Comparison of ENCODE assay signal across 23 cellular contexts in genomic region chr1:93601686-93602085, GRCh38.
"Had no signal": no experiment of that assay in that cellular context is flagged by ENCODE, and none has a peak within 500 bp of the region (broad histone marks: within the 10 kb centered on the region; RNA-seq: fewer than 3 reads in every experiment).

No MANE protein-coding gene starts in this region.

- H3K4me3 ChIP-seq: dorsolateral prefrontal cortex, esophagus squamous epithelium, left lung, suprapubic skin, transverse colon, uterus had no signal

- H3K4me3 Mint-ChIP-seq: activated naive CD8-positive, alpha-beta T cell treated with anti-CD3 and anti-CD28 coated beads for 36 hours; activated T-cell treated with anti-CD3 and anti-CD28 coated beads, Interleukin-2, amount 50 U/mL, for 4 hours; effector memory CD8-positive, alpha-beta T cell; immature natural killer cell; natural killer cell; stimulated activated naive CD8-positive, alpha-beta T cell treated with anti-CD3 and anti-CD28 coated beads, Interleukin-15, Interleukin-2, amounts not matched to agents 100 ng/mL and 50 ng/mL, for 24 hours; WTC11 had no signal

- ATAC-seq: activated T-cell treated with anti-CD3 and anti-CD28 coated beads, Interleukin-2, amount 50 U/mL, for 4 hours; effector memory CD8-positive, alpha-beta T cell; left lung; natural killer cell; WTC11 had no signal

- H3K9me3 Mint-ChIP-seq: activated naive CD8-positive, alpha-beta T cell treated with anti-CD3 and anti-CD28 coated beads for 36 hours; activated T-cell treated with anti-CD3 and anti-CD28 coated beads, Interleukin-2, amount 50 U/mL, for 4 hours; effector memory CD8-positive, alpha-beta T cell; immature natural killer cell; natural killer cell; stimulated activated naive CD8-positive, alpha-beta T cell treated with anti-CD3 and anti-CD28 coated beads, Interleukin-15, Interleukin-2, amounts not matched to agents 100 ng/mL and 50 ng/mL, for 24 hours; WTC11 had no signal

- H3K36me3 ChIP-seq: esophagus squamous epithelium, left lung, suprapubic skin, transverse colon, uterus had no signal

- H3K27me3 Mint-ChIP-seq: activated naive CD8-positive, alpha-beta T cell treated with anti-CD3 and anti-CD28 coated beads for 36 hours; progenitor cell of endocrine pancreas had no signal

- H3K27ac ChIP-seq: dorsolateral prefrontal cortex, esophagus squamous epithelium, left lung, suprapubic skin, transverse colon, uterus had no signal

- H3K27me3 ChIP-seq: esophagus squamous epithelium, left lung, suprapubic skin, transverse colon, uterus had no signal

- H3K9me3 ChIP-seq: esophagus squamous epithelium, left lung, suprapubic skin, transverse colon, uterus had no signal

- H3K4me1 ChIP-seq: left lung had no signal

- H3K27ac Mint-ChIP-seq: activated naive CD8-positive, alpha-beta T cell treated with anti-CD3 and anti-CD28 coated beads for 36 hours; effector memory CD8-positive, alpha-beta T cell; immature natural killer cell; natural killer cell; progenitor cell of endocrine pancreas; stimulated activated naive CD8-positive, alpha-beta T cell treated with anti-CD3 and anti-CD28 coated beads, Interleukin-15, Interleukin-2, amounts not matched to agents 100 ng/mL and 50 ng/mL, for 24 hours; WTC11 had no signal

- H3K36me3 Mint-ChIP-seq: activated naive CD8-positive, alpha-beta T cell treated with anti-CD3 and anti-CD28 coated beads for 36 hours; immature natural killer cell; natural killer cell; WTC11 had no signal

- H3K4me1 Mint-ChIP-seq: activated naive CD8-positive, alpha-beta T cell treated with anti-CD3 and anti-CD28 coated beads for 36 hours; immature natural killer cell; natural killer cell had no signal

- DNase-seq: activated CD4-positive, alpha-beta T cell treated with anti-CD3 and anti-CD28 coated beads, Interleukin-2, amount 50 U/mL, for 4 hours; activated CD8-positive, alpha-beta memory T cell treated with anti-CD3 and anti-CD28 coated beads for 24 hours; activated CD8-positive, alpha-beta memory T cell treated with anti-CD3 and anti-CD28 coated beads, Interleukin-2, amount 50 U/mL, for 4 hours; activated naive CD4-positive, alpha-beta T cell treated with Interleukin-2 at 50 U/mL for 16 hours; activated naive CD8-positive, alpha-beta T cell treated with anti-CD3 and anti-CD28 coated beads for 36 hours; activated T-cell treated with anti-CD3 and anti-CD28 coated beads, Interleukin-2, amount 50 U/mL, for 4 hours; central memory CD4-positive, alpha-beta T cell; dorsolateral prefrontal cortex; effector memory CD8-positive, alpha-beta T cell; esophagus squamous epithelium; immature natural killer cell; midbrain; natural killer cell; stimulated activated CD4-positive, alpha-beta T cell treated with anti-CD3 and anti-CD28 coated beads, Interleukin-12 subunit alpha, Interleukin-12 subunit beta, amount 100 ng/mL, for 4 hours; stimulated activated CD4-positive, alpha-beta T cell treated with anti-CD3 and anti-CD28 coated beads, Interleukin-4, amount 100 ng/mL, for 4 hours; T1000; transverse colon; uterus had no signal
